In the genomic region with DNA sequence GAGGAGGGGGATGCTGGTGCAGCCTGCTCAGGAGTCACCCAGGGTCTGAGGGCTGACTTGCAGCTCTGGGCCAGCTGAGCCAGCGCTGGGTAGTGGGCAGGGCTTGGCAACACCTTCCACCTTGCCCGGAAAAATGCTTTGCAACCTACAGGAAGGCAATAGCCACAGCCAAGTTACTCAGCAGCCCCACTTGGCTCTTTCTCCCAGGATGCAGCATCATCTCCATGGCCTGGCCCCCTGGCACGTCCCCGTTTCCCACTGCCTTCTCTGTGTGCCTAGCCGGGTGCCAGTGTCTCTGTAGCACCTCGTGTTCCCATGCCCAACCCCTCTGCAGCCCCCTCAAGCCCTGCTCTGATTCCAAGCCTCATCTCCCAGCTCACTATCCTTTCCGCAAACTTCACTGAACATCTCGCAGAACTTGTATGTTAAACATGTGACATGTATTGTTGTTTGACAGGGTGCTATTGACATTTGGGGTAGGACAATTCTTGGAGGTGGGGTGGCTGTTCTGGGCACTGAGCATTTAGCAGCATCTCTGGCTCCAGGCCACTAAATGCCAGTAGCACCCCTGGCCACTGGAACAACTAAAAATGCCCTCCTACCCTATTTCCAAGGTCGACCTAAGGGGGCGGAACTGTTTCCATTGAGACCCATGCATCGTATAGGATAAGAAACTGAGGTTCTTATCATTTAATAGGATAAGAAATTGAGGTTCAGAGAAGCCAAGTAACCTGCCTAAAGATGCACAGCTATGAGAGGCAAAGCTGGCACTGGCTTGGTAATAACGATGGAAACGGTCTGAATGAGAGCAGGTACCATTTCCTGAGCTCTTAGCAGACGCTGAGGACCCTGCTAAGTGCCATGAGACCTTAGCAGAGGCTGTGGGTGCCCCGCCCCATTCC, we compare ENCODE assay signal across 1 cellular context.
TF ChIP-seq lines count a peak whose summit lies in the region.

No MANE protein-coding gene starts in this region.

TF ChIP-seq in K562, 482 proteins besides CTCF, POLR2A, EP300 and RAD21:
- TF ChIP-seq ADNP (tag; IDR thresholded peaks at IDR 0.05) (no peak), TAL1 (IDR thresholded peaks at IDR 0.05) (no peak), NFATC3 (IDR thresholded peaks at IDR 0.05) (no peak), ZFP36 (IDR thresholded peaks at IDR 0.05; ENCODE audit: low read depth, low read length, partially characterized antibody) (peak; percentile 68), PHB (CRISPR knock-in tag; IDR thresholded peaks at IDR 0.05) (no peak), TARDBP (IDR thresholded peaks at IDR 0.05) (no peak), RBM25 (IDR thresholded peaks at IDR 0.05; ENCODE audit: low read depth, low read length, severe bottlenecking) (peak; percentile 56)
- TF ChIP-seq, protein P1, sequence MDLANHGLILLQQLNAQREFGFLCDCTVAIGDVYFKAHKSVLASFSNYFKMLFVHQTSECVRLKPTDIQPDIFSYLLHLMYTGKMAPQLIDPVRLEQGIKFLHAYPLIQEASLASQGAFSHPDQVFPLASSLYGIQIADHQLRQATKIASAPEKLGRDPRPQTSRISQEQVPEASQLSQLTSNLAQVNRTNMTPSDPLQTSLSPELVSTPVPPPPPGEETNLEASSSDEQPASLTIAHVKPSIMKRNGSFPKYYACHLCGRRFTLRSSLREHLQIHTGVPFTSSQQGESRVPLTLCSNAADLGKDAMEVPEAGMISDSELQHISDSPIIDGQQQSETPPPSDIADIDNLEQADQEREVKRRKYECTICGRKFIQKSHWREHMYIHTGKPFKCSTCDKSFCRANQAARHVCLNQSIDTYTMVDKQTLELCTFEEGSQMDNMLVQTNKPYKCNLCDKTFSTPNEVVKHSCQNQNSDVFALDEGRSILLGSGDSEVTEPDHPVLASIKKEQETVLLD (IDR thresholded peaks at IDR 0.05), result no peak
